ENCODE assay signal across 23 cellular contexts in genomic region chr19:32358311-32358710, GRCh38.
"Had no signal": no experiment of that assay in that cellular context is flagged by ENCODE, and none has a peak within 500 bp of the region (broad histone marks: within the 10 kb centered on the region; RNA-seq: fewer than 3 reads in every experiment).

No MANE protein-coding gene starts in this region.

- H3K4me2 ChIP-seq: neural progenitor cell had no signal

- H3K4me3 ChIP-seq: dorsolateral prefrontal cortex, heart left ventricle, lung, neural progenitor cell, pancreas, right lobe of liver, tibial nerve, upper lobe of right lung, vagina had no signal

- FAIRE-seq: islet of Langerhans, pancreas had no signal

- DNase-seq: cortex of kidney; dorsolateral prefrontal cortex; effector CD8-positive, alpha-beta T cell; foreskin melanocyte; heart left ventricle; hippocampal formation; left ventricle myocardium superior; mesenchymal stem cell; midbrain; occipital lobe; pancreas; retina; right lobe of liver; stimulated activated CD4-positive, alpha-beta T cell treated with anti-CD3 and anti-CD28 coated beads, Interleukin-4, amount 100 ng/mL, for 1 hour; stimulated activated CD8-positive, alpha-beta memory T cell treated with anti-CD3 and anti-CD28 coated beads, Interleukin-4, amount 100 ng/mL, for 48 hours; upper lobe of right lung had no signal

- H3K4me1 ChIP-seq: neural progenitor cell, upper lobe of right lung had no signal

- H3K9me3 ChIP-seq: heart left ventricle, pancreas, right lobe of liver, tibial nerve, upper lobe of right lung, vagina had no signal

- H3K27me3 ChIP-seq: dorsolateral prefrontal cortex, neural progenitor cell, pancreas, right lobe of liver, tibial nerve, upper lobe of right lung, vagina had no signal

- H3K27ac ChIP-seq: heart left ventricle, neural progenitor cell, pancreas, right lobe of liver, tibial nerve, upper lobe of right lung, vagina had no signal

- ATAC-seq: heart left ventricle; left ventricle myocardium superior; natural killer cell treated with Interleukin-12 subunit alpha and Interleukin-12 subunit beta and Interleukin-15 and Interleukin-18, amount 100 ng/mL, for 72 hours; pancreas; stimulated activated effector memory CD8-positive, alpha-beta T cell treated with anti-CD3 and anti-CD28 coated beads, Interleukin-12 subunit alpha, Interleukin-12 subunit beta, amount 100 ng/mL, for 72 hours; upper lobe of right lung had no signal
